26 cellular contexts compared by ENCODE assay signal in genomic region chr3:15032650-15033049, GRCh38.
"Had no signal": no experiment of that assay in that cellular context is flagged by ENCODE, and none has a peak within 500 bp of the region (broad histone marks: within the 10 kb centered on the region; RNA-seq: fewer than 3 reads in every experiment).

No MANE protein-coding gene starts in this region.

- H3K4me1 Mint-ChIP-seq: activated naive CD4-positive, alpha-beta T cell treated with anti-CD3 and anti-CD28 coated beads, Interleukin-2, amount 10 ng/mL, durations not matched to agents 7 days and 5 days; activated naive CD8-positive, alpha-beta T cell treated with anti-CD3 and anti-CD28 coated beads, Interleukin-2, amount 10 ng/mL, durations not matched to agents 7 days and 5 days had no signal

- H3K4me3 ChIP-seq: adrenal gland, breast epithelium, Peyer's patch, SJSA1 had no signal

- H3K9me3 ChIP-seq: adrenal gland, breast epithelium, Peyer's patch, SJSA1 had no signal

- H3K4me1 ChIP-seq: adrenal gland, breast epithelium, Peyer's patch, SJSA1 had no signal

- H3K27ac Mint-ChIP-seq: activated CD8-positive, alpha-beta T cell treated with anti-CD3 and anti-CD28 coated beads, Interleukin-2, amount 10 ng/mL, durations not matched to agents 7 days and 5 days; activated naive CD4-positive, alpha-beta T cell treated with anti-CD3 and anti-CD28 coated beads, Interleukin-2, amount 10 ng/mL, durations not matched to agents 7 days and 5 days; activated naive CD8-positive, alpha-beta T cell treated with anti-CD3 and anti-CD28 coated beads, Interleukin-2, amount 10 ng/mL, durations not matched to agents 7 days and 5 days had no signal

- H3K27ac ChIP-seq: adrenal gland, breast epithelium, KMS-11, Peyer's patch, SJSA1, VCaP had no signal

- H3K27me3 ChIP-seq: adrenal gland, breast epithelium, Peyer's patch, SJSA1 had no signal

- DNase-seq: activated CD4-positive, alpha-beta T cell treated with anti-CD3 and anti-CD28 coated beads, Interleukin-2, amount 50 U/mL, for 1 hour; activated CD4-positive, CD25-positive, alpha-beta regulatory T cell; activated CD8-positive, alpha-beta memory T cell treated with anti-CD3 and anti-CD28 coated beads, Interleukin-2, amount 50 U/mL, for 48 hours; activated CD8-positive, alpha-beta T cell treated with anti-CD3 and anti-CD28 coated beads, Interleukin-2, amount 10 ng/mL, durations not matched to agents 7 days and 5 days; activated gamma-delta T cell; activated naive CD4-positive, alpha-beta T cell treated with anti-CD3 and anti-CD28 coated beads, Interleukin-2, amount 10 ng/mL, durations not matched to agents 7 days and 5 days; activated naive CD8-positive, alpha-beta T cell treated with anti-CD3 and anti-CD28 coated beads, Interleukin-2, amount 10 ng/mL, durations not matched to agents 7 days and 5 days; activated T-cell treated with anti-CD3 and anti-CD28 coated beads, Interleukin-2, amount 50 U/mL, for 1 hour; aorta; central memory CD4-positive, alpha-beta T cell; MV-4-11; NCI-H1092 treated with DMSO at 0.1 percent for 48 hours; NCI-H1417 treated with DMSO at 0.1 percent for 48 hours; NCI-H1694; NCI-H2081 treated with DMSO at 0.1 percent for 48 hours; NCI-H446; NCI-H524; Peyer's patch; SHP77; T-helper 2 cell; T1000 had no signal

- H3K27me3 Mint-ChIP-seq: activated naive CD4-positive, alpha-beta T cell treated with anti-CD3 and anti-CD28 coated beads, Interleukin-2, amount 10 ng/mL, durations not matched to agents 7 days and 5 days; activated naive CD8-positive, alpha-beta T cell treated with anti-CD3 and anti-CD28 coated beads, Interleukin-2, amount 10 ng/mL, durations not matched to agents 7 days and 5 days had no signal

- H3K9me3 Mint-ChIP-seq: activated naive CD4-positive, alpha-beta T cell treated with anti-CD3 and anti-CD28 coated beads, Interleukin-2, amount 10 ng/mL, durations not matched to agents 7 days and 5 days; activated naive CD8-positive, alpha-beta T cell treated with anti-CD3 and anti-CD28 coated beads, Interleukin-2, amount 10 ng/mL, durations not matched to agents 7 days and 5 days had no signal

- H3K4me3 Mint-ChIP-seq: activated CD8-positive, alpha-beta T cell treated with anti-CD3 and anti-CD28 coated beads, Interleukin-2, amount 10 ng/mL, durations not matched to agents 7 days and 5 days; activated naive CD4-positive, alpha-beta T cell treated with anti-CD3 and anti-CD28 coated beads, Interleukin-2, amount 10 ng/mL, durations not matched to agents 7 days and 5 days; activated naive CD8-positive, alpha-beta T cell treated with anti-CD3 and anti-CD28 coated beads, Interleukin-2, amount 10 ng/mL, durations not matched to agents 7 days and 5 days had no signal

- ATAC-seq: activated CD8-positive, alpha-beta T cell treated with anti-CD3 and anti-CD28 coated beads, Interleukin-2, amount 10 ng/mL, durations not matched to agents 7 days and 5 days had no signal
